Comparison of ENCODE assay signal across 15 cellular contexts in the genomic region with DNA sequence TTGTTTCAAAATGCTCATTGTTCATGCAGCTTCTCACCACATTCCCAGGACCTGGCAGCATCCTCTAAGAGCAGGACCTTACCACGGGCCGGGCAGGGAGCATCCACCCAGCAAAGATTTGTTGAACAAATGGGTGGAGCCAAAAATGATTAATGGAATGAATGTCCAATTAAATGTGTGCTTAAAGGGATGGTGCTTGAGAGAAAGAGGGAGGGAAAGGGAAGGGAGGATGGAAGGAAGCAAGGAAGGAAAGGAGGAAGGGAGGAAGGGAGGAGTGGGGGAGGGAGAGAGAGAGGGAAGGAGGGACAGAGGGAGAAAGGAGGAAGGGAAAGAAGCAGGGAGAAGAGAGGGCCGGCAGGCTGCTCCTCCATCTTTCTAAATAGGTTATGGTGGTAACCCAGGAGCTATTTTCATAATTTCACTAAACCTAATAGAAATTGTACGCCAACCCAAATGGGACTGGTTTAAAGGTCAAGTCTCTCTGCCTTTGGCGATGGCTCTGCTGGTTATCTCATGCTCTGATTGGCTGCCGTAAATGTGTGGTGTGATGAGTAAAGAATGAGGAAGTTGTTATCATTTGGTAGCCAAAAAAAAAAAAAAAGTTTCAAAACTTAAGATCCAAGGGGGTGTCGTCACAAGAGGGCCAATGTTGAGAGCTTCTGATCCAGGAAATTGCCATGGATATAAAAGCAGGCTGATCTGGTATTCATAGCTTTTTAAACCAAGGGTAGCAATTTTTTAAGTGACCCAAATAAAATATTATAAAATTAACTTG.
A peak's percentile ranks its signal among the peaks of the same experiment; 100 is the strongest.
DNase-seq lines count a peak whose midpoint lies in the region; ATAC-seq and TF ChIP-seq lines count a peak whose summit lies in the region.
"Had no signal": no experiment of that assay in that cellular context is flagged by ENCODE, and none has a peak within 500 bp of the region (broad histone marks: within the 10 kb centered on the region; RNA-seq: fewer than 3 reads in every experiment).

No MANE protein-coding gene starts in this region.

- H3K36me3 Mint-ChIP-seq in MCF 10A (ENCODE audit: insufficient read depth, unreplicated experiment): no peaks in the 10 kb centered on the region

- TF ChIP-seq CTCF in MCF 10A (IDR thresholded peaks at IDR 0.05; ENCODE audit: unreplicated experiment) (no peak), breast epithelium (IDR thresholded peaks at IDR 0.05) (no peak), upper lobe of right lung (IDR thresholded peaks at IDR 0.05) (no peak), lower leg skin (IDR thresholded peaks at IDR 0.05) (no peak)

- peak; percentile 9 for ATAC-seq in upper lobe of right lung

- POLR2A ChIA-PET in MCF 10A (lab: Yijun Ruan, JAX): interaction anchor here (1.7 kb wide), 1 partner anchor 13 kb away, joined by 7 read pairs; no protein-coding TSS in a partner anchor

- H3K27ac ChIP-seq in breast epithelium: no peak overlapping the region
- H3K27ac ChIP-seq in SJCRH30: no peak overlapping the region
- peak overlapping the region; percentile 59 for H3K27ac ChIP-seq in upper lobe of right lung
- H3K27ac ChIP-seq: thoracic aorta had no signal

- 22 to 25% methylated on average over 7 of the region's 7 CpGs for WGBS in lower leg skin, 2 donors

- TF ChIP-seq POLR2A in breast epithelium (IDR thresholded peaks at IDR 0.05): no peak
- no peak for TF ChIP-seq POLR2A in lower leg skin (IDR thresholded peaks at IDR 0.05)

- no peak overlapping the region for H3K27ac Mint-ChIP-seq in MCF 10A (ENCODE audit: low read depth, unreplicated experiment)

- H3K9me3 ChIP-seq in breast epithelium (no peaks in the 10 kb centered on the region), SJCRH30 (replicated peaks) (no peaks in the 10 kb centered on the region), upper lobe of right lung (no peaks in the 10 kb centered on the region)
- H3K9me3 ChIP-seq: thoracic aorta had no signal

- no peak overlapping the region for H3K4me3 ChIP-seq in breast epithelium
- H3K4me3 ChIP-seq in SJCRH30: peak overlapping the region; percentile 11; the same call in 1 of the 2 replicates
- H3K4me3 ChIP-seq in upper lobe of right lung: no peak overlapping the region
- H3K4me3 ChIP-seq in lower leg skin (ENCODE audit: low read depth, poor library complexity, severe bottlenecking): no peak overlapping the region
- H3K4me3 ChIP-seq: thoracic aorta had no signal

- H3K36me3 ChIP-seq in breast epithelium (no peaks in the 10 kb centered on the region), SJCRH30 (no peaks in the 10 kb centered on the region), upper lobe of right lung (no peaks in the 10 kb centered on the region)
- H3K36me3 ChIP-seq: thoracic aorta had no signal

- BruUV-seq in MCF 10A (replicated peaks; lab: Mats Ljungman, UMichigan): no TSS peak

- peaks cover 0 to 61% of the 10 kb centered on the region in 2 donors for H3K27me3 ChIP-seq in breast epithelium
- no peaks in the 10 kb centered on the region for H3K27me3 ChIP-seq in SJCRH30
- H3K27me3 ChIP-seq in upper lobe of right lung: no peaks in the 10 kb centered on the region

- DNase-seq in MCF 10A (ENCODE audit: unreplicated experiment): peak; percentile 23
- DNase-seq in breast epithelium (ENCODE audit: low spot score in 2 of 2): no peak
- peak in 1 of 2 experiments; percentile 40 for DNase-seq in SJCRH30
- DNase-seq in foreskin melanocyte: peak; percentile 74
- no peak for DNase-seq in upper lobe of right lung
- no peak for DNase-seq in SW480 (ENCODE audit: low spot score)
- DNase-seq in medulla oblongata (ENCODE audit: extremely low spot score): no peak
- no peak for DNase-seq in lower leg skin (ENCODE audit: low spot score in 2 of 2)
- DNase-seq: activated CD8-positive, alpha-beta memory T cell treated with anti-CD3 and anti-CD28 coated beads, Interleukin-2, amount 50 U/mL, for 48 hours; AML-193; caudate nucleus; NCI-H446 treated with DMSO at 0.1 percent for 48 hours; stimulated activated CD4-positive, alpha-beta T cell treated with anti-CD3 and anti-CD28 coated beads, Interleukin-4, amount 100 ng/mL, for 4 hours; T-helper 2 cell had no signal

- CTCF ChIA-PET in MCF 10A (lab: Yijun Ruan, JAX): interaction anchor here (0.6 to 0.7 kb wide), 2 partner anchors 29 to 69 kb away, joined by 4 to 6 read pairs; no protein-coding TSS in a partner anchor

- intact Hi-C loops in MCF 10A (cut with micrococcal nuclease) (no loop called here), breast epithelium (cut with DNase I; ENCODE audit: low total_unique reads) (no loop called here), upper lobe of right lung (cut with DNase I) (no loop called here), lower leg skin (cut with DNase I; ENCODE audit: low total_unique reads) (no loop called here)

- H3K4me1 Mint-ChIP-seq in MCF 10A (ENCODE audit: insufficient read depth, unreplicated experiment): peaks cover 16% of the 10 kb centered on the region

- peaks cover 11% of the 10 kb centered on the region for H3K9me3 Mint-ChIP-seq in MCF 10A (ENCODE audit: unreplicated experiment)

- H3K4me1 ChIP-seq in breast epithelium (no peaks in the 10 kb centered on the region), SJCRH30 (peaks cover 4% of the 10 kb centered on the region; the same call in 1 of the 2 replicates), upper lobe of right lung (no peaks in the 10 kb centered on the region)

- H3K4me3 Mint-ChIP-seq in MCF 10A (ENCODE audit: unreplicated experiment): no peak overlapping the region

- no peaks in the 10 kb centered on the region for H3K27me3 Mint-ChIP-seq in MCF 10A (ENCODE audit: insufficient read depth, unreplicated experiment)

Comparison
In these comparisons a context has a peak if more than half of its experiments do, and no peak if none do; other contexts are left out.
1. DNase-seq: peak in MCF 10A (single experiment) and foreskin melanocyte (single experiment); none in breast epithelium (0 of 2), upper lobe of right lung (single experiment), SW480 (single experiment), medulla oblongata (single experiment) and lower leg skin (0 of 2).